Comparison of ENCODE assay signal across 1 cellular context in genomic region chr16:70298988-70299938, GRCh38.
TF ChIP-seq lines count a peak whose summit lies in the region.

Gene DDX19B, plus strand, starts transcription at chr16:70299186. Its CDS starts 112 bp downstream, at chr16:70299298.

TF ChIP-seq in IMR-90, 13 proteins besides CTCF, POLR2A, EP300 and RAD21:
- TF ChIP-seq MAZ (IDR thresholded peaks at IDR 0.05; ENCODE audit: borderline replicate concordance, low read depth, low read length) (no peak; the same call in 1 of the 2 replicates), CHD1 (IDR thresholded peaks at IDR 0.05; ENCODE audit: low read depth, low read length) (no peak), SMC3 (IDR thresholded peaks at IDR 0.05; ENCODE audit: low read depth, low read length) (no peak), CEBPB (IDR thresholded peaks at IDR 0.05; ENCODE audit: low read depth, low read length) (peak; percentile 31; the same call in 1 of the 2 replicates), ELK1 (IDR thresholded peaks at IDR 0.05; ENCODE audit: borderline replicate concordance, low read depth, low read length) (no peak), BHLHE40 (IDR thresholded peaks at IDR 0.05; ENCODE audit: low read depth, low read length) (peak; percentile 66), MXI1 (IDR thresholded peaks at IDR 0.05; ENCODE audit: borderline replicate concordance, low read depth, low read length) (peak; percentile 77; the same call in 1 of the 2 replicates), MAFK (IDR thresholded peaks at IDR 0.05; ENCODE audit: low read depth, low read length) (no peak)
